11 cellular contexts compared by ENCODE assay signal in the genomic region with DNA sequence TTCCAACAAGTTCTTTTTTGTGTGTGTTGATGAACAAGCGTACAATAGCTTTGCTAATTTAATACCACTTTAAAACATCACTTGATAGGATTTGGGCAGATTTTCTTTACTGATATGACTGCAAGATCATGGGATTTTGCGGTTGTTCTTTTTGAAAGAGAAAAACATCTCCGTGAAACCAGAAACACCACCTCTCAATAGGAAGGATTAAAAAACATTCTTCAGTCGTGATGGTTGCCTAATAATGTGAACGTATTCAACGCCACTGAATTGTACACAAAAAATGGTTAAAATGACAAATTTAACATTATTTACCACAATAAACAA. TPM values are rescaled to one million over a fixed set of nuclear protein-coding genes. Genes with fewer than 3 reads are reported as not detected.
DNase-seq lines count a peak whose midpoint lies in the region; ATAC-seq and TF ChIP-seq lines count a peak whose summit lies in the region.
"Had no signal": no experiment of that assay in that cellular context is flagged by ENCODE, and none has a peak within 500 bp of the region (broad histone marks: within the 10 kb centered on the region; RNA-seq: fewer than 3 reads in every experiment).

No MANE protein-coding gene starts in this region.

- no peaks in the 10 kb centered on the region for H3F3A ChIP-seq in GM23338 (replicated peaks; ENCODE audit: low read depth)

- H3K27me3 Mint-ChIP-seq in GM23338 (ENCODE audit: insufficient read depth, low read depth, poor library complexity) (peaks cover 2% of the 10 kb centered on the region), endodermal cell (ENCODE audit: insufficient read depth) (no peaks in the 10 kb centered on the region), nephron (ENCODE audit: low read depth) (no peaks in the 10 kb centered on the region)

- DNase-seq in GM23338 (ENCODE audit: low spot score) (no peak), SJSA1 (ENCODE audit: low read depth in 1 of 2, low spot score in 2 of 2) (peak in 1 of 2 experiments; percentile 43), endodermal cell (no peak), upper lobe of right lung (no peak)
- DNase-seq: anterior cingulate cortex, NCI-H2029 treated with DMSO at 0.1 percent for 48 hours, T-helper 9 cell had no signal

- H3K27me3 ChIP-seq in GM23338 (ENCODE audit: insufficient read depth) (no peaks in the 10 kb centered on the region), SJSA1 (replicated peaks) (no peaks in the 10 kb centered on the region), endodermal cell (ENCODE audit: control insufficient read depth, insufficient read depth, low read length, poor library complexity, severe bottlenecking) (no peaks in the 10 kb centered on the region), upper lobe of right lung (no peaks in the 10 kb centered on the region)
- H3K27me3 ChIP-seq: right atrium auricular region had no signal

- H3K9me3 Mint-ChIP-seq in GM23338 (no peaks in the 10 kb centered on the region), endodermal cell (no peaks in the 10 kb centered on the region), nephron (no peaks in the 10 kb centered on the region)

- H3K27ac Mint-ChIP-seq in GM23338 = peak overlapping the region; percentile 29; the same call in 1 of the 2 replicates
- peak overlapping the region; percentile 7 for H3K27ac Mint-ChIP-seq in endodermal cell
- peak overlapping the region in 2 of 3 experiments; percentile 3 to 37 for H3K27ac Mint-ChIP-seq in nephron

- H3K36me3 ChIP-seq in GM23338 (ENCODE audit: insufficient read depth) (no peaks in the 10 kb centered on the region), SJSA1 (peaks cover 5% of the 10 kb centered on the region; the same call in 1 of the 2 replicates), endodermal cell (ENCODE audit: control insufficient read depth, insufficient read depth, low read length) (no peaks in the 10 kb centered on the region), upper lobe of right lung (no peaks in the 10 kb centered on the region)
- H3K36me3 ChIP-seq: right atrium auricular region had no signal

- no peaks in the 10 kb centered on the region for H3K9me2 ChIP-seq in GM23338 (ENCODE audit: insufficient read depth)

- H3K4me2 ChIP-seq in GM23338 = peak overlapping the region; percentile 40; the same call in 1 of the 2 replicates

- H3K79me2 ChIP-seq in GM23338 (replicated peaks; ENCODE audit: insufficient read depth) = peaks cover 94% of the 10 kb centered on the region

- H3K9me3 ChIP-seq in SJSA1 (replicated peaks) (no peaks in the 10 kb centered on the region), endodermal cell (ENCODE audit: control insufficient read depth, low read length) (no peaks in the 10 kb centered on the region), upper lobe of right lung (no peaks in the 10 kb centered on the region)
- H3K9me3 ChIP-seq: right atrium auricular region had no signal

- H3K4me1 ChIP-seq in GM23338 (ENCODE audit: insufficient read depth) = peaks cover 35% of the 10 kb centered on the region
- H3K4me1 ChIP-seq in SJSA1 (replicated peaks) = peaks cover 81% of the 10 kb centered on the region
- peaks cover 6% of the 10 kb centered on the region for H3K4me1 ChIP-seq in endodermal cell (ENCODE audit: control insufficient read depth, insufficient read depth, low read length)
- H3K4me1 ChIP-seq in upper lobe of right lung = peaks cover 54% of the 10 kb centered on the region

- no peaks in the 10 kb centered on the region for H3K36me3 Mint-ChIP-seq in GM23338 (ENCODE audit: low read depth)
- H3K36me3 Mint-ChIP-seq in endodermal cell (ENCODE audit: low read depth) = peaks cover 4% of the 10 kb centered on the region
- H3K36me3 Mint-ChIP-seq in nephron (ENCODE audit: low read depth) = peaks cover 8% of the 10 kb centered on the region

- intact Hi-C loops in upper lobe of right lung (cut with DNase I) = no loop called here

- peaks cover 3% of the 10 kb centered on the region; the same call in 1 of the 2 replicates for H4K20me1 ChIP-seq in GM23338 (replicated peaks; ENCODE audit: insufficient read depth)

- 93 to 94% methylated on average over 3 to 5 of the region's 6 CpGs for WGBS in endodermal cell (ENCODE audit: insufficient coverage in 1 of 2, insufficient read length in 1 of 2), 2 experiments

- H2AFZ ChIP-seq in GM23338 = no peak overlapping the region

- H3K4me3 Mint-ChIP-seq in GM23338 = no peak overlapping the region
- no peak overlapping the region for H3K4me3 Mint-ChIP-seq in endodermal cell
- no peak overlapping the region for H3K4me3 Mint-ChIP-seq in nephron

- H3K4me1 Mint-ChIP-seq in GM23338 (peaks cover 56% of the 10 kb centered on the region), endodermal cell (peaks cover 43% of the 10 kb centered on the region), nephron (peaks cover 77% of the 10 kb centered on the region)

- no peak for ATAC-seq in GM23338
- no peak for ATAC-seq in GM21360 (IDR thresholded peaks at IDR 0.05; ENCODE audit: unreplicated experiment)
- ATAC-seq in HG03354 (IDR thresholded peaks at IDR 0.05; ENCODE audit: poor library complexity, severe bottlenecking, unreplicated experiment) = no peak
- ATAC-seq in upper lobe of right lung = no peak

- 0 out of 2 replicates have a peak overlapping the region, but pooled peaks have one; percentile 6 for H3K27ac ChIP-seq in GM23338 (ENCODE audit: low read depth)
- H3K27ac ChIP-seq in SJSA1 = peak overlapping the region; percentile 91
- no peak overlapping the region for H3K27ac ChIP-seq in endodermal cell (ENCODE audit: low read depth, low read length)
- no peak overlapping the region for H3K27ac ChIP-seq in upper lobe of right lung

- no peak overlapping the region for H3K9ac ChIP-seq in endodermal cell (ENCODE audit: extremely low read depth, low read length, poor library complexity, severe bottlenecking)

- no peak for TF ChIP-seq CTCF in GM23338 (conservative IDR thresholded peaks at IDR 0.05; ENCODE audit: low read depth in 2 of 2)
- no peak for TF ChIP-seq CTCF in endodermal cell (conservative IDR thresholded peaks at IDR 0.05)
- TF ChIP-seq CTCF in nephron (IDR thresholded peaks at IDR 0.05; ENCODE audit: unreplicated experiment in 3 of 3) = no peak
- no peak for TF ChIP-seq CTCF in upper lobe of right lung (IDR thresholded peaks at IDR 0.05)

- no peak overlapping the region for H3K4me3 ChIP-seq in GM23338
- H3K4me3 ChIP-seq in SJSA1 = no peak overlapping the region
- no peak overlapping the region for H3K4me3 ChIP-seq in endodermal cell (ENCODE audit: low read length)
- H3K4me3 ChIP-seq in upper lobe of right lung = no peak overlapping the region
- H3K4me3 ChIP-seq: right atrium auricular region had no signal

TF ChIP-seq in GM23338, 12 proteins besides CTCF, POLR2A, EP300 and RAD21 (continues in another document):
- TF ChIP-seq EZH2phosphoT487 (IDR thresholded peaks at IDR 0.05; ENCODE audit: unreplicated experiment) = no peak
- no peak for TF ChIP-seq ZNF331 (CRISPR knock-in tag; IDR thresholded peaks at IDR 0.05; ENCODE audit: low read depth)
- TF ChIP-seq, protein P1, sequence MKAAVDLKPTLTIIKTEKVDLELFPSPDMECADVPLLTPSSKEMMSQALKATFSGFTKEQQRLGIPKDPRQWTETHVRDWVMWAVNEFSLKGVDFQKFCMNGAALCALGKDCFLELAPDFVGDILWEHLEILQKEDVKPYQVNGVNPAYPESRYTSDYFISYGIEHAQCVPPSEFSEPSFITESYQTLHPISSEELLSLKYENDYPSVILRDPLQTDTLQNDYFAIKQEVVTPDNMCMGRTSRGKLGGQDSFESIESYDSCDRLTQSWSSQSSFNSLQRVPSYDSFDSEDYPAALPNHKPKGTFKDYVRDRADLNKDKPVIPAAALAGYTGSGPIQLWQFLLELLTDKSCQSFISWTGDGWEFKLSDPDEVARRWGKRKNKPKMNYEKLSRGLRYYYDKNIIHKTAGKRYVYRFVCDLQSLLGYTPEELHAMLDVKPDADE (IDR thresholded peaks at IDR 0.05) = no peak
- no peak for TF ChIP-seq CREB1 (CRISPR knock-in tag; IDR thresholded peaks at IDR 0.05; ENCODE audit: low read depth)

RNA-seq across cellular contexts. Expression of a gene that starts 19.3 kb away (rescaled TPM):
- 47.6 and 55.5 TPM in 2 replicates for total RNA-seq in GM23338 (2014; rRNA removed; shearing (Covaris generic))
- polyA plus RNA-seq in GM23338 (2016; fragmentation: Nextera tagmentation; extraction: Ambion mirVana) = 94.8 and 111 TPM in 2 replicates
- total RNA-seq in SJSA1 (2014; rRNA removed; shearing (Covaris generic)) = 79.2 and 111 TPM in 2 replicates
- total RNA-seq in endodermal cell (100 to 1,000 TPM in 1 of 2 donors, 10 to 100 TPM in 1; 90.7 to 124 TPM), upper lobe of right lung (102 TPM)
- polyA plus RNA-seq in endodermal cell (2013, experiment 1 of 2) = 63.0 TPM
- 69.2 TPM for polyA plus RNA-seq in endodermal cell (2013, experiment 2 of 2)

Comparison
In these comparisons a context has a peak if more than half of its experiments do, and no peak if none do; other contexts are left out.
1. H3K27ac ChIP-seq: peak in GM23338 (single experiment) and SJSA1 (single experiment); none in endodermal cell (single experiment) and upper lobe of right lung (single experiment).
2. Peak in every context shown above with its lines, with median percentiles within 50 percentile points of each other: H3K27ac Mint-ChIP-seq.